In the genomic region with DNA sequence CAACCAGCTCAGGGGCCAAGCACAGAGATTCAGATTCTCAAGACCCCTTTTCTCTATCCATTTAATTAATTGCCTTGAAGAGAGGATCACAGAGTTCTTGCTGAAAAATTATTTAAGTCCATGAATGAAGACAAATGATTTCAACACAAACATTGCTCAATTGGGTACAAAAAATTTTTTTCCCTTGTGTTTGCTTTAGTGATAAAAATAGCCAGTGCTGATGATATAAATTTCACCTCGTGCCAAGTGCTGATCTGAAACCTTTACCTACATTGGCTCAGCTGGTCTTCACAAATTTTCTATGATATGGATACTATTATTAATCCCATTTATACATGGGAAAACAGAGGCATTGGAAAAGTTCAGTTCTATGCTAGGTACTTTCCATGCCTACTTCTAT, we compare ENCODE assay signal across 23 cellular contexts.
"Had no signal": no experiment of that assay in that cellular context is flagged by ENCODE, and none has a peak within 500 bp of the region (broad histone marks: within the 10 kb centered on the region; RNA-seq: fewer than 3 reads in every experiment).

No MANE protein-coding gene starts in this region.

- DNase-seq: activated CD4-positive, alpha-beta T cell treated with anti-CD3 and anti-CD28 coated beads for 48 hours; activated CD4-positive, alpha-beta T cell treated with anti-CD3 and anti-CD28 coated beads, Interleukin-2, amount 50 U/mL, for 4 hours; activated CD8-positive, alpha-beta memory T cell treated with anti-CD3 and anti-CD28 coated beads, Interleukin-2, amount 50 U/mL, for 48 hours; activated CD8-positive, alpha-beta T cell treated with anti-CD3 and anti-CD28 coated beads, Interleukin-2, amount 10 ng/mL, durations not matched to agents 7 days and 5 days; activated naive CD4-positive, alpha-beta T cell treated with anti-CD3 and anti-CD28 coated beads, Interleukin-2, amount 50 U/mL, for 16 hours; activated naive CD8-positive, alpha-beta T cell treated with anti-CD3 and anti-CD28 coated beads, Interleukin-2, amount 10 ng/mL, durations not matched to agents 7 days and 5 days; activated T-cell treated with anti-CD3 and anti-CD28 coated beads, Interleukin-2, amount 50 U/mL, for 1 hour; adrenal gland; aorta; MG63; MV-4-11; NCI-H1105; NCI-H1436; NCI-H187; NCI-H2081; NCI-H524; Peyer's patch; SHP77; SW 1271 had no signal

- H3K4me2 ChIP-seq: KMS-11 had no signal

- H3K27ac ChIP-seq: adrenal gland, KMS-11, Peyer's patch, SJSA1 had no signal

- H3K27me3 ChIP-seq: adrenal gland, MG63, Peyer's patch, SJSA1 had no signal

- H3K9me3 ChIP-seq: adrenal gland, MG63, Peyer's patch had no signal

- H3K9ac ChIP-seq: KMS-11 had no signal

- H3K4me3 ChIP-seq: adrenal gland, MG63, Peyer's patch, SJSA1 had no signal

- H3K4me1 ChIP-seq: adrenal gland, Peyer's patch, SJSA1 had no signal

- H3K36me3 ChIP-seq: adrenal gland, MG63, Peyer's patch, SJSA1 had no signal

- ATAC-seq: activated CD4-positive, CD25-positive, alpha-beta regulatory T cell treated with anti-CD3 and anti-CD28 coated beads, Interleukin-2, amount 50 U/mL, for 24 hours; activated CD8-positive, alpha-beta T cell treated with anti-CD3 and anti-CD28 coated beads, Interleukin-2, amount 10 ng/mL, durations not matched to agents 7 days and 5 days; SK-N-SH treated with all-trans-retinoic acid at 6 μM for 48 hours had no signal
